36 cellular contexts compared by ENCODE assay signal in genomic region chr20:13765299-13765698, GRCh38. TPM values are rescaled to one million over a fixed set of nuclear protein-coding genes. Genes with fewer than 3 reads are reported as not detected.
DNase-seq lines count a peak whose midpoint lies in the region; ATAC-seq, FAIRE-seq and TF ChIP-seq lines count a peak whose summit lies in the region.
"Had no signal": no experiment of that assay in that cellular context is flagged by ENCODE, and none has a peak within 500 bp of the region (broad histone marks: within the 10 kb centered on the region; RNA-seq: fewer than 3 reads in every experiment).

No MANE protein-coding gene starts in this region.

- H3K79me2 ChIP-seq in GM12878 (ENCODE audit: control insufficient read depth, insufficient read depth, low read length), result no peaks in the 10 kb centered on the region

- FAIRE-seq in H54 (lab: Jason Lieb, UNC) (peak; percentile 77), GM12878 (lab: Jason Lieb, UNC) (no peak)
- FAIRE-seq: frontal cortex had no signal

- CTCF ChIA-PET in A673 (lab: Charles Lee) (no interaction called here), GM12878 (lab: Yijun Ruan, JAX) (interaction anchor here (2.0 to 2.8 kb wide), 2 partner anchors 11 to 219 kb away, joined by 4 to 12 read pairs; no protein-coding TSS in a partner anchor)

- in situ Hi-C loops in GM12878 (cut with MboI), result no loop called here

- DNase-seq in A673 (ENCODE audit: low spot score) (peak; percentile 52), H54 (ENCODE audit: insufficient read length, low spot score) (no peak), GM12878 (ENCODE audit: low read depth, low spot score) (no peak), iris pigment epithelial cell (ENCODE audit: low read depth) (peak; percentile 63), T-helper 17 cell (no peak)
- DNase-seq: activated CD4-positive, alpha-beta memory T cell treated with anti-CD3 and anti-CD28 coated beads, Interleukin-2, amount 10 ng/mL, durations not matched to agents 7 days and 5 days; activated CD4-positive, CD25-positive, alpha-beta regulatory T cell treated with anti-CD3 and anti-CD28 coated beads, Interleukin-2, amount 50 U/mL, for 72 hours; amygdala; effector memory CD4-positive, alpha-beta T cell; esophagus squamous epithelium; GM23248; heart right ventricle; kidney glomerular epithelial cell; lower lobe of right lung; mucosa of descending colon; natural killer cell; NCI-H1417 treated with DMSO at 0.1 percent for 48 hours; NCI-H2081; NCI-H226; nucleus accumbens; right lobe of liver; Right ventricle myocardium superior; stimulated activated CD4-positive, alpha-beta T cell treated with anti-CD3 and anti-CD28 coated beads, Interleukin-12 subunit alpha, Interleukin-12 subunit beta, amount 100 ng/mL, for 4 hours; stimulated activated CD4-positive, alpha-beta T cell treated with anti-CD3 and anti-CD28 coated beads, Interleukin-2, amount 100 ng/mL, for 48 hours; stimulated activated naive CD8-positive, alpha-beta T cell treated with anti-CD3 and anti-CD28 coated beads, Interleukin-15, amount 100 ng/mL, for 72 hours; thyroid gland; uterus had no signal

- BruUV-seq in A673 (replicated peaks; lab: Mats Ljungman, UMichigan) (no TSS peak), GM12878 (replicated peaks; lab: Mats Ljungman, UMichigan) (TSS peak; percentile 2)

- RAD21 ChIA-PET in GM12878 (lab: Charles Lee; ENCODE audit: unreplicated experiment), result no interaction called here

- H3K27me3 ChIP-seq in A673 (replicated peaks; ENCODE audit: insufficient read depth, low read depth, low read length, poor library complexity), result no peaks in the 10 kb centered on the region
- no peaks in the 10 kb centered on the region for H3K27me3 ChIP-seq in GM12878 (replicated peaks in 1 of 2; ENCODE audit: control insufficient read depth in 2 of 2, insufficient read depth in 2 of 2, low read length in 1 of 2)
- H3K27me3 ChIP-seq: BLaER1, esophagus squamous epithelium, heart right ventricle, right lobe of liver, thyroid gland, uterus had no signal

- H3K9me3 ChIP-seq in A673 (ENCODE audit: low read depth, low read length, poor library complexity, severe bottlenecking), result peaks cover 19% of the 10 kb centered on the region
- H3K9me3 ChIP-seq in GM12878 (replicated peaks; ENCODE audit: control insufficient read depth, insufficient read depth, low read length), result peaks cover 15% of the 10 kb centered on the region
- H3K9me3 ChIP-seq in T-helper 17 cell (ENCODE audit: control insufficient read depth, low read length, poor library complexity, severe bottlenecking), result no peaks in the 10 kb centered on the region
- H3K9me3 ChIP-seq: lower lobe of right lung, mucosa of descending colon, right lobe of liver, thyroid gland had no signal

- H3K4me2 ChIP-seq in GM12878 (ENCODE audit: control insufficient read depth, insufficient read depth), result no peak overlapping the region
- H3K4me2 ChIP-seq: BLaER1 had no signal

- H3K27ac ChIP-seq in A673 (ENCODE audit: low read depth, low read length, poor library complexity, severe bottlenecking) (no peak overlapping the region), GM12878 (ENCODE audit: control insufficient read depth, insufficient read depth) (no peak overlapping the region)
- H3K27ac ChIP-seq: BLaER1, coronary artery, esophagus squamous epithelium, GM23248, heart right ventricle, lower lobe of right lung, right lobe of liver, thyroid gland, uterus had no signal

- intact Hi-C loops in A673 (cut with micrococcal nuclease; ENCODE audit: unreplicated experiment), result no loop called here
- intact Hi-C loops in GM12878 (cut with micrococcal nuclease; ENCODE audit: unreplicated experiment), result no loop called here

- no peak overlapping the region for H3K9ac ChIP-seq in GM12878 (ENCODE audit: control insufficient read depth, insufficient read depth, low read length)
- H3K9ac ChIP-seq: BLaER1, GM23248 had no signal

- ATAC-seq in GM12878 (no peak), HG02571 (IDR thresholded peaks at IDR 0.05; ENCODE audit: unreplicated experiment) (no peak), T-helper 17 cell (no peak), GM19351 (IDR thresholded peaks at IDR 0.05; ENCODE audit: unreplicated experiment) (no peak)
- ATAC-seq: activated naive CD4-positive, alpha-beta T cell treated with anti-CD3 and anti-CD28 coated beads, Interleukin-2, amount 50 U/mL, for 72 hours; heart right ventricle; lower lobe of right lung; mucosa of descending colon; natural killer cell; right lobe of liver; SK-N-SH treated with all-trans-retinoic acid at 6 μM for 48 hours; stimulated activated naive CD8-positive, alpha-beta T cell treated with anti-CD3 and anti-CD28 coated beads, Interleukin-15, amount 100 ng/mL, for 72 hours had no signal

- H3K36me3 Mint-ChIP-seq in T-helper 17 cell (ENCODE audit: low read depth), result peaks cover 11% of the 10 kb centered on the region

- peaks cover 2% of the 10 kb centered on the region for H3K4me1 Mint-ChIP-seq in T-helper 17 cell
- H3K4me1 Mint-ChIP-seq: natural killer cell had no signal

- no peaks in the 10 kb centered on the region for H3K27me3 Mint-ChIP-seq in T-helper 17 cell
- H3K27me3 Mint-ChIP-seq: activated CD4-positive, alpha-beta memory T cell treated with anti-CD3 and anti-CD28 coated beads, Interleukin-2, amount 10 ng/mL, durations not matched to agents 7 days and 5 days; progenitor cell of endocrine pancreas; stimulated activated naive CD8-positive, alpha-beta T cell treated with anti-CD3 and anti-CD28 coated beads, Interleukin-15, amount 100 ng/mL, for 72 hours had no signal

- TF ChIP-seq CTCF in A673 (conservative IDR thresholded peaks at IDR 0.05; ENCODE audit: low read depth, low read length), result no peak
- TF ChIP-seq CTCF in GM12878 (IDR thresholded peaks at IDR 0.05 in 2 of 3, conservative IDR thresholded peaks at IDR 0.05 in 1 of 3; ENCODE audit: control insufficient read depth in 2 of 3, extremely low read depth in 1 of 3, insufficient read depth in 1 of 3, low read depth in 3 of 3, low read length in 3 of 3), result no peak

- SMC1A ChIA-PET in GM12878 (lab: Charles Lee; ENCODE audit: uncharacterized antibody, unreplicated experiment), result interaction anchor here (1.1 kb wide), 1 partner anchor 13 kb away, joined by 3 read pairs; no protein-coding TSS in a partner anchor

- no peak for TF ChIP-seq EP300 in GM12878 (IDR thresholded peaks at IDR 0.05; ENCODE audit: borderline replicate concordance in 1 of 2, control insufficient read depth in 1 of 2, low read depth in 2 of 2, low read length in 2 of 2)

- H3K4me3 ChIP-seq in A673 (ENCODE audit: low read depth, low read length, poor library complexity, severe bottlenecking) (no peak overlapping the region), GM12878 (no peak overlapping the region)
- H3K4me3 ChIP-seq: BLaER1, coronary artery, esophagus squamous epithelium, GM23248, heart right ventricle, lower lobe of right lung, mucosa of descending colon, right lobe of liver, thyroid gland, uterus had no signal

- TF ChIP-seq RAD21 in GM12878 (IDR thresholded peaks at IDR 0.05; ENCODE audit: insufficient read depth, low read depth, low read length), result no peak

- no peak overlapping the region for H3K27ac Mint-ChIP-seq in T-helper 17 cell
- H3K27ac Mint-ChIP-seq: activated CD4-positive, alpha-beta memory T cell treated with anti-CD3 and anti-CD28 coated beads, Interleukin-2, amount 10 ng/mL, durations not matched to agents 7 days and 5 days; activated T-helper 2 cell treated with anti-CD3 and anti-CD28 coated beads, Interferon-gamma antibody, Interleukin-2, Interleukin-4, amounts not matched to agents 10 μg/mL and 5 μg/mL and 100 μg/mL, durations not matched to agents 14 hours and 24 hours and 36 hours; natural killer cell; progenitor cell of endocrine pancreas had no signal

- H3K4me3 Mint-ChIP-seq in T-helper 17 cell, result no peak overlapping the region
- H3K4me3 Mint-ChIP-seq: activated CD4-positive, alpha-beta memory T cell treated with anti-CD3 and anti-CD28 coated beads, Interleukin-2, amount 10 ng/mL, durations not matched to agents 7 days and 5 days; natural killer cell; stimulated activated naive CD8-positive, alpha-beta T cell treated with anti-CD3 and anti-CD28 coated beads, Interleukin-15, amount 100 ng/mL, for 72 hours had no signal

- no peak overlapping the region for H2AFZ ChIP-seq in GM12878 (ENCODE audit: control insufficient read depth, low read depth, low read length)
- H2AFZ ChIP-seq: GM23248 had no signal

- TF ChIP-seq POLR2A in H54 (IDR thresholded peaks at IDR 0.05; ENCODE audit: low read depth, low read length), result no peak
- TF ChIP-seq POLR2A in GM12878 (IDR thresholded peaks at IDR 0.05; ENCODE audit: low read depth, low read length), result no peak

- H3K36me3 ChIP-seq in A673 (ENCODE audit: insufficient read depth, low read length, poor library complexity, severe bottlenecking) (peaks cover 77% of the 10 kb centered on the region), GM12878 (ENCODE audit: control insufficient read depth in 2 of 2, insufficient read depth in 2 of 2, low read length in 1 of 2) (peaks cover 4 to 38% of the 10 kb centered on the region in 2 experiments)

- no peaks in the 10 kb centered on the region for H4K20me1 ChIP-seq in GM12878 (ENCODE audit: control insufficient read depth, insufficient read depth)
- H4K20me1 ChIP-seq: BLaER1 had no signal

- peaks cover 5% of the 10 kb centered on the region for H3K4me1 ChIP-seq in A673 (ENCODE audit: insufficient read depth, low read length, poor library complexity, severe bottlenecking)
- no peaks in the 10 kb centered on the region for H3K4me1 ChIP-seq in GM12878 (ENCODE audit: control insufficient read depth, insufficient read depth, low read length)
- H3K4me1 ChIP-seq: esophagus squamous epithelium, lower lobe of right lung, right lobe of liver, thyroid gland, uterus had no signal

- POLR2A ChIA-PET in A673 (lab: Charles Lee; ENCODE audit: low non-redundant PET), result no interaction called here
- POLR2A ChIA-PET in GM12878 (lab: Charles Lee), result no interaction called here

RNA-seq across cellular contexts. Expression of gene ESF1, which starts 19.4 kb away (rescaled TPM):
- total RNA-seq in A673 (2021), result 29.4 and 34.7 TPM in 2 replicates
- total RNA-seq in GM12878 (2013; cell fraction: nucleolus; rRNA removed), result 35.3 and 35.5 TPM in 2 replicates
- 9.2 and 15.0 TPM in 2 replicates for total RNA-seq in GM12878 (2014; rRNA removed)
- 32.9 and 36.3 TPM in 2 replicates for total RNA-seq in GM12878 (2014; rRNA removed; fragmentation: Illumina TruSeq; extraction: Trizol)
- total RNA-seq in GM12878 (2021), result 19.1 and 20.2 TPM in 2 replicates
- polyA plus RNA-seq in GM12878 (2011; ENCODE audit: low read depth), result 9.6 TPM
- 9.4 and 18.3 TPM in 2 replicates for polyA plus RNA-seq in GM12878 (2011; rRNA removed)
- polyA plus RNA-seq in GM12878 (2011; cell fraction: cytosol; rRNA removed), result 1.0 and 1.6 TPM in 2 replicates
- 2.6 and 6.4 TPM in 2 replicates for polyA plus RNA-seq in GM12878 (2011; cell fraction: nucleus; rRNA removed)
- 15.6 and 17.3 TPM in 2 replicates for polyA plus RNA-seq in GM12878 (2012)
- 36.2 and 46.3 TPM in 2 replicates for polyA plus RNA-seq in GM12878 (2014; fragmentation: Illumina TruSeq; extraction: Trizol)
- 10 to 100 TPM; 20.2 to 27.6 TPM for polyA plus RNA-seq in GM12878 (2014; fragmentation: Nextera tagmentation; extraction: Ambion mirVana)
- 11.5 and 16.5 TPM in 2 replicates for polyA plus RNA-seq in GM12878 (2014; rRNA removed)
- polyA plus RNA-seq in GM12878 (2016; fragmentation: Nextera tagmentation; extraction: Ambion mirVana), result 10 to 100 TPM; 11.0 to 14.1 TPM
- 2.0 and 2.2 TPM in 2 replicates for polyA minus RNA-seq in GM12878 (2011; rRNA and poly(A)+ RNA removed)
- 4.3 and 4.4 TPM in 2 replicates for polyA minus RNA-seq in GM12878 (2011; cell fraction: cytosol; rRNA and poly(A)+ RNA removed)
- polyA minus RNA-seq in GM12878 (2011; cell fraction: nucleus; rRNA and poly(A)+ RNA removed), result 2.7 and 7.0 TPM in 2 replicates
- 1 to 10 TPM; 8.3 to 9.6 TPM for total RNA-seq in T-helper 17 cell

RNA-seq across cellular contexts. Expression of gene NDUFAF5, which starts 19.5 kb away (rescaled TPM):
- total RNA-seq in A673 (2021), result 49.6 and 57.1 TPM in 2 replicates
- total RNA-seq in GM12878 (2013; cell fraction: nucleolus; rRNA removed), result 61.2 and 61.3 TPM in 2 replicates
- 15.6 and 19.8 TPM in 2 replicates for total RNA-seq in GM12878 (2014; rRNA removed)
- 24.8 and 25.2 TPM in 2 replicates for total RNA-seq in GM12878 (2014; rRNA removed; fragmentation: Illumina TruSeq; extraction: Trizol)
- 27.2 and 36.9 TPM in 2 replicates for total RNA-seq in GM12878 (2021)
- 19.1 TPM for polyA plus RNA-seq in GM12878 (2011; ENCODE audit: low read depth)
- 28.5 and 41.9 TPM in 2 replicates for polyA plus RNA-seq in GM12878 (2011; rRNA removed)
- polyA plus RNA-seq in GM12878 (2011; cell fraction: cytosol; rRNA removed), result 8.9 and 11.0 TPM in 2 replicates
- 25.4 and 31.0 TPM in 2 replicates for polyA plus RNA-seq in GM12878 (2011; cell fraction: nucleus; rRNA removed)
- 15.2 and 20.9 TPM in 2 replicates for polyA plus RNA-seq in GM12878 (2012)
- 23.9 and 38.5 TPM in 2 replicates for polyA plus RNA-seq in GM12878 (2014; fragmentation: Illumina TruSeq; extraction: Trizol)
- 10 to 100 TPM; 24.7 to 27.5 TPM for polyA plus RNA-seq in GM12878 (2014; fragmentation: Nextera tagmentation; extraction: Ambion mirVana)
- polyA plus RNA-seq in GM12878 (2014; rRNA removed), result 19.0 and 28.8 TPM in 2 replicates
- 10 to 100 TPM; 30.6 to 33.1 TPM for polyA plus RNA-seq in GM12878 (2016; fragmentation: Nextera tagmentation; extraction: Ambion mirVana)
- 9.8 and 15.4 TPM in 2 replicates for polyA minus RNA-seq in GM12878 (2011; rRNA and poly(A)+ RNA removed)
- polyA minus RNA-seq in GM12878 (2011; cell fraction: cytosol; rRNA and poly(A)+ RNA removed), result 3.0 and 3.1 TPM in 2 replicates
- polyA minus RNA-seq in GM12878 (2011; cell fraction: nucleus; rRNA and poly(A)+ RNA removed), result 15.2 and 21.0 TPM in 2 replicates
- 10 to 100 TPM; 30.9 to 55.4 TPM for total RNA-seq in T-helper 17 cell

Comparison
In these comparisons a context has a peak if more than half of its experiments do, and no peak if none do; other contexts are left out.
1. DNase-seq: peak in A673 (single experiment) and iris pigment epithelial cell (single experiment); none in H54 (single experiment), GM12878 (single experiment) and T-helper 17 cell (0 of 3).